ENCODE assay signal across 1 cellular context in the genomic region with DNA sequence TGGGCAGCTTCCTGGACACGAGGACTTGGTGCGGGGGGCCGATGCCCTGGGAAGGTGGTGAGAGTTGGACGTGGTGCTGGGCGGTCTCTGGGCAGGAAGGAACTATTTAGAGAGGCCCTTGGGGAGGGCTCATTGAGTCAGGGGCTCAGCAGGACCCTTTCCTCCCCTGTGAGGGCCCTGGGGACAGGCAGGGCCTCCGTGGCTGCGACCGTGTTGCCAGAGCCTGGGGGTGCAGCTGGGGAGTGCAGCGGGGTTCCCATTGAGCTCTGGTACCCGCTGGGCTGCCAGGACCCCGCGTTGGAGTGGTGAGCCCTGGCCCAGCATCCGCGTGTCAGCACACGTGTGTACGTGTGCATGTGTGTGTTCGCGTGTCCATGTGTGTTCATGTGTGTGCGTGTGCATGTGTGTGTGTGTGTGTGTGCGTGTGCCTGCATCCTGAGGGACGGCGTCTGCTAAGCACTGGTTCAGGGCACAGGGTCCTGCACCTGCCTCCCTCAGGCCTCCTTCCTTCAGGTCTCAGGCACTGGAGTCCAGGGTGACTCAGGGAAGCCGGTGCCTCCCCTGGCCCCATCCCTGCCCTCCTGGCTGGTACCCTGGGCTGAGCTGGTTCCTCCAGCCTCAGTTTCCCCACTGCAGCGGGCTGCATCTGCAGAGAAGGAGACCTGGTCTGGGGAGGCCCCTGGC.
TF ChIP-seq lines count a peak whose summit lies in the region.

No MANE protein-coding gene starts in this region.

TF ChIP-seq in H1, 55 proteins besides CTCF, POLR2A, EP300 and RAD21:
- TF ChIP-seq SRF (IDR thresholded peaks at IDR 0.05; ENCODE audit: low read depth, low read length) (no peak), KDM5A (IDR thresholded peaks at IDR 0.05; ENCODE audit: low read length) (no peak), BCL11A (IDR thresholded peaks at IDR 0.05; ENCODE audit: low read depth in 2 of 2, low read length in 2 of 2) (no peak), RNF2 (IDR thresholded peaks at IDR 0.05; ENCODE audit: borderline replicate concordance, low read depth, low read length, missing control alignments, poor library complexity, severe bottlenecking) (no peak), TEAD4 (IDR thresholded peaks at IDR 0.05; ENCODE audit: low read depth, low read length) (no peak), MAFK (IDR thresholded peaks at IDR 0.05; ENCODE audit: low read depth, low read length) (no peak), SIX5 (IDR thresholded peaks at IDR 0.05; ENCODE audit: low read depth, low read length) (no peak), JUND (IDR thresholded peaks at IDR 0.05; ENCODE audit: low read length) (no peak), YY1 (IDR thresholded peaks at IDR 0.05; ENCODE audit: low read depth, low read length) (no peak), PHF8 (conservative IDR thresholded peaks at IDR 0.05; ENCODE audit: low read depth, low read length) (no peak), TCF12 (IDR thresholded peaks at IDR 0.05; ENCODE audit: low read depth, low read length) (no peak), GTF2F1 (IDR thresholded peaks at IDR 0.05; ENCODE audit: borderline replicate concordance, low read depth, low read length) (no peak), SIN3A (conservative IDR thresholded peaks at IDR 0.05 in 1 of 2, IDR thresholded peaks at IDR 0.05 in 1 of 2; ENCODE audit: low read depth in 1 of 2, low read length in 2 of 2) (no peak), SP2 (IDR thresholded peaks at IDR 0.05; ENCODE audit: low read length) (no peak), CHD2 (IDR thresholded peaks at IDR 0.05; ENCODE audit: low read length) (no peak), CREB1 (IDR thresholded peaks at IDR 0.05) (no peak), SUZ12 (IDR thresholded peaks at IDR 0.05; ENCODE audit: low read length) (no peak), CBX8 (IDR thresholded peaks at IDR 0.05; ENCODE audit: borderline replicate concordance, low read depth, low read length) (no peak)
